ENCODE assay signal across 1 cellular context in the genomic region with DNA sequence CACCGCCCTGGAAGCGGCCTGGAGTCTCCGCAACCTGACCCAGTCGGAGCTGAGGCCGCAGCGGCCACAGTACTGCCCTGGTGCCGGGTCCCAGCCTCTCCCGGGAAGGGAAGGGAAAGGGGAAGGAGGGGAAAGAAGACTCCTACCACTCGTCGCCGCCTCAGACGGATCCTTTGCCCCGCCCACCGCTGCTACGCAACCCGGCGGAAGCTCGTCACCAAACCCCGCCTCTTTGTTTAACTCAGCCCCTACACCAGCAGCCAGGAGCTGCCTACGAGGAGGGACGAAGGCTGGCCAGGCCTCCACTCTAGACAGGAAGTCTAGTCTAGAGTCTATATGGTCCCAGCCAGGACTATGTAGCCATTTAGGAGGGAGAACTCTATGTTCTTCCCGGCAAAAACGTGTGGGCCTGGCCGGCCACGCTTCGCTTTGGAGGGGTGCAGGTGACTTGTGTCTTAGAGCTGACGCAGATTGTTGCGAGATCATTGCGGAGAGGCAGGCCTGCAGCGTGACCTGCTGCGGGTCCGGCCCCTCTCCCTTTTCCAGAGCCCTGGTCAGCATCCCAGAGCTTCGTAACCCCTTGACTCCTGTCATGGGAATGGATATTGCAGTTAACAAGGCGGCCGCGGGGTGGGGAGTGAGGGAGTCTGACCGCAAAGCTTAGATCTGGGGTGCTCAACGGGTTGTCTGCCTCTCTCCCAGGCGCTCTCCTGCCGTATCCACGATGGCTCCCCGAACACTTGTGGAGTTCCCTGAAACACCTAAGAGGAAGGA.
TF ChIP-seq lines count a peak whose summit lies in the region.

A gene (minus strand): TSS at position 166 of the 774 bp plus-strand sequence. CDS start 7,875 bp downstream, outside the sequence.

TF ChIP-seq in HEK293, 187 proteins besides CTCF, POLR2A, EP300 and RAD21 (continued from another document and continues in another):
- TF ChIP-seq MZF1 (tag by site-specific recombination; IDR thresholded peaks at IDR 0.05; ENCODE audit: borderline replicate concordance): 0 out of 2 replicates have a peak, but pooled peaks have one; percentile 16
- TF ChIP-seq, protein P1, sequence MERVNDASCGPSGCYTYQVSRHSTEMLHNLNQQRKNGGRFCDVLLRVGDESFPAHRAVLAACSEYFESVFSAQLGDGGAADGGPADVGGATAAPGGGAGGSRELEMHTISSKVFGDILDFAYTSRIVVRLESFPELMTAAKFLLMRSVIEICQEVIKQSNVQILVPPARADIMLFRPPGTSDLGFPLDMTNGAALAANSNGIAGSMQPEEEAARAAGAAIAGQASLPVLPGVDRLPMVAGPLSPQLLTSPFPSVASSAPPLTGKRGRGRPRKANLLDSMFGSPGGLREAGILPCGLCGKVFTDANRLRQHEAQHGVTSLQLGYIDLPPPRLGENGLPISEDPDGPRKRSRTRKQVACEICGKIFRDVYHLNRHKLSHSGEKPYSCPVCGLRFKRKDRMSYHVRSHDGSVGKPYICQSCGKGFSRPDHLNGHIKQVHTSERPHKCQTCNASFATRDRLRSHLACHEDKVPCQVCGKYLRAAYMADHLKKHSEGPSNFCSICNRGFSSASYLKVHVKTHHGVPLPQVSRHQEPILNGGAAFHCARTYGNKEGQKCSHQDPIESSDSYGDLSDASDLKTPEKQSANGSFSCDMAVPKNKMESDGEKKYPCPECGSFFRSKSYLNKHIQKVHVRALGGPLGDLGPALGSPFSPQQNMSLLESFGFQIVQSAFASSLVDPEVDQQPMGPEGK (tag by site-specific recombination; IDR thresholded peaks at IDR 0.05): no peak; the same call in 1 of the 2 replicates
- no peak for TF ChIP-seq GLIS2 (tag by site-specific recombination; IDR thresholded peaks at IDR 0.05)
- TF ChIP-seq, protein P2, sequence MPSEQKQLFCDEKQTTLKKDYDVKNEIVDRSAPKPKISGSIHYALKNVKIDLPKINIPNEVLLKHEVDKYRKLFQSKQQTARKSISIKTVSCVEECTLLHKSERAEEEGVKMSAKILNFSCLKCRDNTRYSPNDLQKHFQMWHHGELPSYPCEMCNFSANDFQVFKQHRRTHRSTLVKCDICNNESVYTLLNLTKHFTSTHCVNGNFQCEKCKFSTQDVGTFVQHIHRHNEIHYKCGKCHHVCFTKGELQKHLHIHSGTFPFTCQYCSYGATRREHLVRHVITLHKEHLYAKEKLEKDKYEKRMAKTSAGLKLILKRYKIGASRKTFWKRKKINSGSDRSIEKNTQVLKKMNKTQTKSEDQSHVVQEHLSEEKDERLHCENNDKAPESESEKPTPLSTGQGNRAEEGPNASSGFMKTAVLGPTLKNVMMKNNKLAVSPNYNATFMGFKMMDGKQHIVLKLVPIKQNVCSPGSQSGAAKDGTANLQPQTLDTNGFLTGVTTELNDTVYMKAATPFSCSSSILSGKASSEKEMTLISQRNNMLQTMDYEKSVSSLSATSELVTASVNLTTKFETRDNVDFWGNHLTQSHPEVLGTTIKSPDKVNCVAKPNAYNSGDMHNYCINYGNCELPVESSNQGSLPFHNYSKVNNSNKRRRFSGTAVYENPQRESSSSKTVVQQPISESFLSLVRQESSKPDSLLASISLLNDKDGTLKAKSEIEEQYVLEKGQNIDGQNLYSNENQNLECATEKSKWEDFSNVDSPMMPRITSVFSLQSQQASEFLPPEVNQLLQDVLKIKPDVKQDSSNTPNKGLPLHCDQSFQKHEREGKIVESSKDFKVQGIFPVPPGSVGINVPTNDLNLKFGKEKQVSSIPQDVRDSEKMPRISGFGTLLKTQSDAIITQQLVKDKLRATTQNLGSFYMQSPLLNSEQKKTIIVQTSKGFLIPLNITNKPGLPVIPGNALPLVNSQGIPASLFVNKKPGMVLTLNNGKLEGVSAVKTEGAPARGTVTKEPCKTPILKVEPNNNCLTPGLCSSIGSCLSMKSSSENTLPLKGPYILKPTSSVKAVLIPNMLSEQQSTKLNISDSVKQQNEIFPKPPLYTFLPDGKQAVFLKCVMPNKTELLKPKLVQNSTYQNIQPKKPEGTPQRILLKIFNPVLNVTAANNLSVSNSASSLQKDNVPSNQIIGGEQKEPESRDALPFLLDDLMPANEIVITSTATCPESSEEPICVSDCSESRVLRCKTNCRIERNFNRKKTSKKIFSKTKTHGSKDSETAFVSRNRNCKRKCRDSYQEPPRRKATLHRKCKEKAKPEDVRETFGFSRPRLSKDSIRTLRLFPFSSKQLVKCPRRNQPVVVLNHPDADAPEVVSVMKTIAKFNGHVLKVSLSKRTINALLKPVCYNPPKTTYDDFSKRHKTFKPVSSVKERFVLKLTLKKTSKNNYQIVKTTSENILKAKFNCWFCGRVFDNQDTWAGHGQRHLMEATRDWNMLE (tag by site-specific recombination; conservative IDR thresholded peaks at IDR 0.05; ENCODE audit: low read depth): peak; percentile 41
- TF ChIP-seq ZNF350 (tag by site-specific recombination; IDR thresholded peaks at IDR 0.05): no peak
- TF ChIP-seq ZNF791 (tag by site-specific recombination; IDR thresholded peaks at IDR 0.05): no peak
- TF ChIP-seq, protein P3, sequence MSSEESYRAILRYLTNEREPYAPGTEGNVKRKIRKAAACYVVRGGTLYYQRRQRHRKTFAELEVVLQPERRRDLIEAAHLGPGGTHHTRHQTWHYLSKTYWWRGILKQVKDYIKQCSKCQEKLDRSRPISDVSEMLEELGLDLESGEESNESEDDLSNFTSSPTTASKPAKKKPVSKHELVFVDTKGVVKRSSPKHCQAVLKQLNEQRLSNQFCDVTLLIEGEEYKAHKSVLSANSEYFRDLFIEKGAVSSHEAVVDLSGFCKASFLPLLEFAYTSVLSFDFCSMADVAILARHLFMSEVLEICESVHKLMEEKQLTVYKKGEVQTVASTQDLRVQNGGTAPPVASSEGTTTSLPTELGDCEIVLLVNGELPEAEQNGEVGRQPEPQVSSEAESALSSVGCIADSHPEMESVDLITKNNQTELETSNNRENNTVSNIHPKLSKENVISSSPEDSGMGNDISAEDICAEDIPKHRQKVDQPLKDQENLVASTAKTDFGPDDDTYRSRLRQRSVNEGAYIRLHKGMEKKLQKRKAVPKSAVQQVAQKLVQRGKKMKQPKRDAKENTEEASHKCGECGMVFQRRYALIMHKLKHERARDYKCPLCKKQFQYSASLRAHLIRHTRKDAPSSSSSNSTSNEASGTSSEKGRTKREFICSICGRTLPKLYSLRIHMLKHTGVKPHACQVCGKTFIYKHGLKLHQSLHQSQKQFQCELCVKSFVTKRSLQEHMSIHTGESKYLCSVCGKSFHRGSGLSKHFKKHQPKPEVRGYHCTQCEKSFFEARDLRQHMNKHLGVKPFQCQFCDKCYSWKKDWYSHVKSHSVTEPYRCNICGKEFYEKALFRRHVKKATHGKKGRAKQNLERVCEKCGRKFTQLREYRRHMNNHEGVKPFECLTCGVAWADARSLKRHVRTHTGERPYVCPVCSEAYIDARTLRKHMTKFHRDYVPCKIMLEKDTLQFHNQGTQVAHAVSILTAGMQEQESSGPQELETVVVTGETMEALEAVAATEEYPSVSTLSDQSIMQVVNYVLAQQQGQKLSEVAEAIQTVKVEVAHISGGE (tag by site-specific recombination; conservative IDR thresholded peaks at IDR 0.05; ENCODE audit: low read depth): peak; percentile 78
- TF ChIP-seq, protein P4, sequence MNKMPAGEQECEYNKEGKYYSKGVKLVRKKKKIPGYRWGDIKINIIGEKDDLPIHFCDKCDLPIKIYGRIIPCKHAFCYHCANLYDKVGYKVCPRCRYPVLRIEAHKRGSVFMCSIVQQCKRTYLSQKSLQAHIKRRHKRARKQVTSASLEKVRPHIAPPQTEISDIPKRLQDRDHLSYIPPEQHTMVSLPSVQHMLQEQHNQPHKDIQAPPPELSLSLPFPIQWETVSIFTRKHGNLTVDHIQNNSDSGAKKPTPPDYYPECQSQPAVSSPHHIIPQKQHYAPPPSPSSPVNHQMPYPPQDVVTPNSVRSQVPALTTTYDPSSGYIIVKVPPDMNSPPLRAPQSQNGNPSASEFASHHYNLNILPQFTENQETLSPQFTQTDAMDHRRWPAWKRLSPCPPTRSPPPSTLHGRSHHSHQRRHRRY (tag by site-specific recombination; IDR thresholded peaks at IDR 0.05): no peak
- no peak for TF ChIP-seq BCL11B (tag by site-specific recombination; IDR thresholded peaks at IDR 0.05; ENCODE audit: low read depth)
- TF ChIP-seq ZNF776 (tag by site-specific recombination; IDR thresholded peaks at IDR 0.05; ENCODE audit: borderline replicate concordance): no peak
- TF ChIP-seq SP7 (tag by site-specific recombination; IDR thresholded peaks at IDR 0.05): peak; percentile 10; the same call in 1 of the 2 replicates
- TF ChIP-seq ZBTB17 (tag by site-specific recombination; IDR thresholded peaks at IDR 0.05): peak; percentile 50
- no peak for TF ChIP-seq TRIM28 (IDR thresholded peaks at IDR 0.05; ENCODE audit: borderline replicate concordance, low read length)
- TF ChIP-seq, protein P5, sequence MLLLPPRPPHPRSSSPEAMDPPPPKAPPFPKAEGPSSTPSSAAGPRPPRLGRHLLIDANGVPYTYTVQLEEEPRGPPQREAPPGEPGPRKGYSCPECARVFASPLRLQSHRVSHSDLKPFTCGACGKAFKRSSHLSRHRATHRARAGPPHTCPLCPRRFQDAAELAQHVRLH (tag by site-specific recombination; IDR thresholded peaks at IDR 0.05): no peak
- peak; percentile 89 for TF ChIP-seq ZBTB20 (tag by site-specific recombination; IDR thresholded peaks at IDR 0.05)
- TF ChIP-seq ZNF660 (tag by site-specific recombination; IDR thresholded peaks at IDR 0.05): peak; percentile 40
- TF ChIP-seq WT1 (tag by site-specific recombination; IDR thresholded peaks at IDR 0.05): 0 out of 2 replicates have a peak, but pooled peaks have one; percentile 3
- TF ChIP-seq SP2 (tag by site-specific recombination; IDR thresholded peaks at IDR 0.05): peak; percentile 98
- TF ChIP-seq, protein P6, sequence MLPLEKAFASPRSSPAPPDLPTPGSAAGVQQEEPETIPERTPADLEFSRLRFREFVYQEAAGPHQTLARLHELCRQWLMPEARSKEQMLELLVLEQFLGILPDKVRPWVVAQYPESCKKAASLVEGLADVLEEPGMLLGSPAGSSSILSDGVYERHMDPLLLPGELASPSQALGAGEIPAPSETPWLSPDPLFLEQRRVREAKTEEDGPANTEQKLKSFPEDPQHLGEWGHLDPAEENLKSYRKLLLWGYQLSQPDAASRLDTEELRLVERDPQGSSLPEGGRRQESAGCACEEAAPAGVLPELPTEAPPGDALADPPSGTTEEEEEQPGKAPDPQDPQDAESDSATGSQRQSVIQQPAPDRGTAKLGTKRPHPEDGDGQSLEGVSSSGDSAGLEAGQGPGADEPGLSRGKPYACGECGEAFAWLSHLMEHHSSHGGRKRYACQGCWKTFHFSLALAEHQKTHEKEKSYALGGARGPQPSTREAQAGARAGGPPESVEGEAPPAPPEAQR (tag by site-specific recombination; IDR thresholded peaks at IDR 0.05): no peak
- no peak for TF ChIP-seq ZNF404 (tag by site-specific recombination; IDR thresholded peaks at IDR 0.05)
- peak; percentile 59 for TF ChIP-seq ZNF366 (tag by site-specific recombination; conservative IDR thresholded peaks at IDR 0.05)
- TF ChIP-seq ZNF302 (tag by site-specific recombination; IDR thresholded peaks at IDR 0.05; ENCODE audit: low read depth): no peak
- TF ChIP-seq SP3 (tag by site-specific recombination; IDR thresholded peaks at IDR 0.05): peak; percentile 87
- no peak for TF ChIP-seq ZNF114 (tag by site-specific recombination; IDR thresholded peaks at IDR 0.05)
- TF ChIP-seq KLF1 (tag by site-specific recombination; IDR thresholded peaks at IDR 0.05): no peak
- TF ChIP-seq, protein P7, sequence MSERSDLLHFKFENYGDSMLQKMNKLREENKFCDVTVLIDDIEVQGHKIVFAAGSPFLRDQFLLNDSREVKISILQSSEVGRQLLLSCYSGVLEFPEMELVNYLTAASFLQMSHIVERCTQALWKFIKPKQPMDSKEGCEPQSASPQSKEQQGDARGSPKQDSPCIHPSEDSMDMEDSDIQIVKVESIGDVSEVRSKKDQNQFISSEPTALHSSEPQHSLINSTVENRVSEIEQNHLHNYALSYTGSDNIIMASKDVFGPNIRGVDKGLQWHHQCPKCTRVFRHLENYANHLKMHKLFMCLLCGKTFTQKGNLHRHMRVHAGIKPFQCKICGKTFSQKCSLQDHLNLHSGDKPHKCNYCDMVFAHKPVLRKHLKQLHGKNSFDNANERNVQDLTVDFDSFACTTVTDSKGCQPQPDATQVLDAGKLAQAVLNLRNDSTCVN (tag by site-specific recombination; optimal IDR thresholded peaks at IDR 0.05): peak; percentile 8
- peak; percentile 86 for TF ChIP-seq ZNF121 (tag by site-specific recombination; IDR thresholded peaks at IDR 0.05)
- peak; percentile 87; the same call in 1 of the 2 replicates for TF ChIP-seq ZNF600 (tag by site-specific recombination; IDR thresholded peaks at IDR 0.05)
- TF ChIP-seq ZNF777 (tag by site-specific recombination; IDR thresholded peaks at IDR 0.05; ENCODE audit: borderline replicate concordance): no peak
- TF ChIP-seq, protein P8, sequence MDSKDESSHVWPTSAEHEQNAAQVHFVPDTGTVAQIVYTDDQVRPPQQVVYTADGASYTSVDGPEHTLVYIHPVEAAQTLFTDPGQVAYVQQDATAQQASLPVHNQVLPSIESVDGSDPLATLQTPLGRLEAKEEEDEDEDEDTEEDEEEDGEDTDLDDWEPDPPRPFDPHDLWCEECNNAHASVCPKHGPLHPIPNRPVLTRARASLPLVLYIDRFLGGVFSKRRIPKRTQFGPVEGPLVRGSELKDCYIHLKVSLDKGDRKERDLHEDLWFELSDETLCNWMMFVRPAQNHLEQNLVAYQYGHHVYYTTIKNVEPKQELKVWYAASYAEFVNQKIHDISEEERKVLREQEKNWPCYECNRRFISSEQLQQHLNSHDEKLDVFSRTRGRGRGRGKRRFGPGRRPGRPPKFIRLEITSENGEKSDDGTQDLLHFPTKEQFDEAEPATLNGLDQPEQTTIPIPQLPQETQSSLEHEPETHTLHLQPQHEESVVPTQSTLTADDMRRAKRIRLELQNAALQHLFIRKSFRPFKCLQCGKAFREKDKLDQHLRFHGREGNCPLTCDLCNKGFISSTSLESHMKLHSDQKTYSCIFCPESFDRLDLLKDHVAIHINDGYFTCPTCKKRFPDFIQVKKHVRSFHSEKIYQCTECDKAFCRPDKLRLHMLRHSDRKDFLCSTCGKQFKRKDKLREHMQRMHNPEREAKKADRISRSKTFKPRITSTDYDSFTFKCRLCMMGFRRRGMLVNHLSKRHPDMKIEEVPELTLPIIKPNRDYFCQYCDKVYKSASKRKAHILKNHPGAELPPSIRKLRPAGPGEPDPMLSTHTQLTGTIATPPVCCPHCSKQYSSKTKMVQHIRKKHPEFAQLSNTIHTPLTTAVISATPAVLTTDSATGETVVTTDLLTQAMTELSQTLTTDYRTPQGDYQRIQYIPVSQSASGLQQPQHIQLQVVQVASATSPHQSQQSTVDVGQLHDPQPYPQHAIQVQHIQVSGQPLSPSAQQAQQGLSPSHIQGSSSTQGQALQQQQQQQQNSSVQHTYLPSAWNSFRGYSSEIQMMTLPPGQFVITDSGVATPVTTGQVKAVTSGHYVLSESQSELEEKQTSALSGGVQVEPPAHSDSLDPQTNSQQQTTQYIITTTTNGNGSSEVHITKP (tag by site-specific recombination; IDR thresholded peaks at IDR 0.05): peak; percentile 52
- TF ChIP-seq ZNF354C (tag by site-specific recombination; IDR thresholded peaks at IDR 0.05; ENCODE audit: borderline replicate concordance, low read depth): no peak
- TF ChIP-seq, protein P9, sequence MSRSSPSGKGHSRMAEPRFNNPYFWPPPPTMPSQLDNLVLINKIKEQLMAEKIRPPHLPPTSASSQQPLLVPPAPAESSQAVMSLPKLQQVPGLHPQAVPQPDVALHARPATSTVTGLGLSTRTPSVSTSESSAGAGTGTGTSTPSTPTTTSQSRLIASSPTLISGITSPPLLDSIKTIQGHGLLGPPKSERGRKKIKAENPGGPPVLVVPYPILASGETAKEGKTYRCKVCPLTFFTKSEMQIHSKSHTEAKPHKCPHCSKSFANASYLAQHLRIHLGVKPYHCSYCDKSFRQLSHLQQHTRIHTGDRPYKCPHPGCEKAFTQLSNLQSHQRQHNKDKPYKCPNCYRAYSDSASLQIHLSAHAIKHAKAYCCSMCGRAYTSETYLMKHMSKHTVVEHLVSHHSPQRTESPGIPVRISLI (tag by site-specific recombination; IDR thresholded peaks at IDR 0.05): no peak
- TF ChIP-seq ZNF391 (tag by site-specific recombination; IDR thresholded peaks at IDR 0.05; ENCODE audit: borderline replicate concordance, low read depth): 0 out of 2 replicates have a peak, but pooled peaks have one; percentile 56
- TF ChIP-seq ZNF561 (tag by site-specific recombination; IDR thresholded peaks at IDR 0.05; ENCODE audit: borderline replicate concordance): no peak
